Comparison of ENCODE assay signal across 1 cellular context in genomic region chr19:6374179-6374709, GRCh38.
TF ChIP-seq lines count a peak whose summit lies in the region.

No MANE protein-coding gene starts in this region.

TF ChIP-seq in HepG2, 621 proteins besides CTCF, POLR2A, EP300 and RAD21:
- TF ChIP-seq KDM4B (CRISPR knock-in tag; IDR thresholded peaks at IDR 0.05) (no peak), ZNF296 (CRISPR knock-in tag; conservative IDR thresholded peaks at IDR 0.05) (no peak), TBX3 (IDR thresholded peaks at IDR 0.05; ENCODE audit: borderline replicate concordance) (no peak), TERF1 (CRISPR knock-in tag; IDR thresholded peaks at IDR 0.05) (0 out of 2 replicates have a peak, but pooled peaks have one; percentile 5), GABPB1 (CRISPR knock-in tag; IDR thresholded peaks at IDR 0.05) (no peak; the same call in 1 of the 2 replicates), HNF1B (CRISPR knock-in tag; IDR thresholded peaks at IDR 0.05) (0 out of 2 replicates have a peak, but pooled peaks have one; percentile 8), ZNF510 (CRISPR knock-in tag; IDR thresholded peaks at IDR 0.05; ENCODE audit: low read depth) (no peak), DDIT3 (CRISPR knock-in tag; IDR thresholded peaks at IDR 0.05) (no peak), KLF15 (CRISPR knock-in tag; IDR thresholded peaks at IDR 0.05; ENCODE audit: borderline replicate concordance) (no peak), ZNF609 (CRISPR knock-in tag; IDR thresholded peaks at IDR 0.05; ENCODE audit: borderline replicate concordance) (no peak), DPF2 (CRISPR knock-in tag; IDR thresholded peaks at IDR 0.05; ENCODE audit: borderline replicate concordance, low read depth) (no peak), ZNF292 (CRISPR knock-in tag; IDR thresholded peaks at IDR 0.05; ENCODE audit: borderline replicate concordance, low read depth) (no peak), FOSL1 (CRISPR knock-in tag; IDR thresholded peaks at IDR 0.05; ENCODE audit: borderline replicate concordance) (no peak), GATA4 (IDR thresholded peaks at IDR 0.05; ENCODE audit: borderline replicate concordance, low read depth) (no peak), KLF6 (CRISPR knock-in tag; IDR thresholded peaks at IDR 0.05) (no peak), BCL6 (CRISPR knock-in tag; IDR thresholded peaks at IDR 0.05) (no peak), FOXA1 (IDR thresholded peaks at IDR 0.05) (no peak), FOXA1 (CRISPR knock-in tag; IDR thresholded peaks at IDR 0.05) (no peak)
